13 cellular contexts compared by ENCODE assay signal in genomic region chr3:178967184-178967532, GRCh38.
A peak's percentile ranks its signal among the peaks of the same experiment; 100 is the strongest.
DNase-seq lines count a peak whose midpoint lies in the region; ATAC-seq and TF ChIP-seq lines count a peak whose summit lies in the region.
"Had no signal": no experiment of that assay in that cellular context is flagged by ENCODE, and none has a peak within 500 bp of the region (broad histone marks: within the 10 kb centered on the region; RNA-seq: fewer than 3 reads in every experiment).

No MANE protein-coding gene starts in this region.

- no peaks in the 10 kb centered on the region for H3K9me3 Mint-ChIP-seq in chondrocyte (ENCODE audit: low read depth)
- H3K9me3 Mint-ChIP-seq: activated CD4-positive, alpha-beta memory T cell treated with anti-CD3 and anti-CD28 coated beads for 36 hours had no signal

- DNase-seq in esophagus muscularis mucosa (ENCODE audit: extremely low spot score) (no peak), chondrocyte (ENCODE audit: low spot score) (no peak), retina (no peak)
- no peak for DNase-seq in stimulated activated CD8-positive, alpha-beta memory T cell treated with anti-CD3 and anti-CD28 coated beads, Interleukin-4, amount 100 ng/mL, for 48 hours
- DNase-seq in activated CD4-positive, alpha-beta T cell treated with anti-CD3 and anti-CD28 coated beads for 4 hours: no peak
- DNase-seq: activated CD4-positive, alpha-beta memory T cell treated with anti-CD3 and anti-CD28 coated beads for 36 hours; stimulated activated CD4-positive, alpha-beta T cell treated with anti-CD3 and anti-CD28 coated beads, Interleukin-1b, Interleukin-23, amount 100 ng/mL, for 48 hours; thyroid gland had no signal

- H3K4me2 ChIP-seq in BLaER1 treated with 17β-estradiol and CSF1 and Interleukin-3, amounts not matched to agents 10 nM and 100 nM: peak overlapping the region; percentile 59 to 96 (median 76)

- no peaks in the 10 kb centered on the region for H3K27me3 ChIP-seq in BLaER1 treated with 17β-estradiol and CSF1 and Interleukin-3, amounts not matched to agents 10 nM and 100 nM
- no peaks in the 10 kb centered on the region for H3K27me3 ChIP-seq in esophagus muscularis mucosa
- H3K27me3 ChIP-seq: ascending aorta, foreskin keratinocyte, thyroid gland had no signal

- H4K20me1 ChIP-seq in BLaER1 treated with 17β-estradiol and CSF1 and Interleukin-3, amounts not matched to agents 10 nM and 100 nM: no peaks in the 10 kb centered on the region

- intact Hi-C loops in esophagus muscularis mucosa (cut with DNase I): loop anchor here (5.0 kb wide), 1 partner anchor 530 kb away; no protein-coding TSS in a partner anchor

- peaks cover 27 to 40% (median 35%) of the 10 kb centered on the region in 10 experiments for H3K4me1 ChIP-seq in BLaER1 treated with 17β-estradiol and CSF1 and Interleukin-3, amounts not matched to agents 10 nM and 100 nM
- H3K4me1 ChIP-seq in esophagus muscularis mucosa: peaks cover 13 to 20% (median 14%) of the 10 kb centered on the region in 4 donors
- H3K4me1 ChIP-seq: ascending aorta had no signal

- TF ChIP-seq EP300 in esophagus muscularis mucosa (IDR thresholded peaks at IDR 0.05): no peak

- H3K36me3 Mint-ChIP-seq in chondrocyte (ENCODE audit: low read depth): peaks cover 2% of the 10 kb centered on the region
- H3K36me3 Mint-ChIP-seq: activated CD4-positive, alpha-beta memory T cell treated with anti-CD3 and anti-CD28 coated beads for 36 hours had no signal

- H3K4me3 Mint-ChIP-seq in chondrocyte (ENCODE audit: unreplicated experiment): no peak overlapping the region
- H3K4me3 Mint-ChIP-seq: activated CD4-positive, alpha-beta memory T cell treated with anti-CD3 and anti-CD28 coated beads for 36 hours had no signal

- peaks cover 2% of the 10 kb centered on the region for H3K27me3 Mint-ChIP-seq in chondrocyte (ENCODE audit: low read depth)
- H3K27me3 Mint-ChIP-seq: activated CD4-positive, alpha-beta memory T cell treated with anti-CD3 and anti-CD28 coated beads for 36 hours had no signal

- peak overlapping the region in 9 of 11 experiments; percentile 8 to 63 (median 51); a peak in 13 of 22 replicates for H3K27ac ChIP-seq in BLaER1 treated with 17β-estradiol and CSF1 and Interleukin-3, amounts not matched to agents 10 nM and 100 nM
- peak overlapping the region in 3 of 4 donors; percentile 10 to 58 (median 15) for H3K27ac ChIP-seq in esophagus muscularis mucosa (replicated peaks in 1 of 4)
- H3K27ac ChIP-seq: ascending aorta, foreskin keratinocyte, thyroid gland had no signal

- H3K9ac ChIP-seq in BLaER1 treated with 17β-estradiol and CSF1 and Interleukin-3, amounts not matched to agents 10 nM and 100 nM: peak overlapping the region; percentile 2 to 62 (median 52); a peak in 14 of 22 replicates

- ATAC-seq in GM21390 (IDR thresholded peaks at IDR 0.05; ENCODE audit: unreplicated experiment) (peak; percentile 25), HG03565 (IDR thresholded peaks at IDR 0.05; ENCODE audit: unreplicated experiment) (peak; percentile 16)

- H3K4me1 Mint-ChIP-seq in chondrocyte (ENCODE audit: low read depth): peaks cover 14% of the 10 kb centered on the region

- H3K4me3 ChIP-seq in BLaER1 treated with 17β-estradiol and CSF1 and Interleukin-3, amounts not matched to agents 10 nM and 100 nM: peak overlapping the region in 5 of 10 experiments; percentile 2 to 33 (median 24); a peak in 6 of 20 replicates
- peak overlapping the region in 2 of 4 donors; percentile 14 to 41 for H3K4me3 ChIP-seq in esophagus muscularis mucosa
- H3K4me3 ChIP-seq: thyroid gland had no signal

- 0 out of 22 replicates have a peak, but pooled peaks cover 0 to 3% (median 0%) of the 10 kb centered on the region in 11 experiments for H3K36me3 ChIP-seq in BLaER1 treated with 17β-estradiol and CSF1 and Interleukin-3, amounts not matched to agents 10 nM and 100 nM
- H3K36me3 ChIP-seq in esophagus muscularis mucosa: no peaks in the 10 kb centered on the region
- H3K36me3 ChIP-seq: ascending aorta, thyroid gland had no signal

- TF ChIP-seq CTCF in esophagus muscularis mucosa (IDR thresholded peaks at IDR 0.05) (no peak), chondrocyte (IDR thresholded peaks at IDR 0.05) (no peak)

- TF ChIP-seq POLR2A in esophagus muscularis mucosa (IDR thresholded peaks at IDR 0.05; ENCODE audit: low read depth): no peak

- 42% methylated on average over 1 of the region's 1 CpG for WGBS in esophagus muscularis mucosa

- no peaks in the 10 kb centered on the region for H3K9me3 ChIP-seq in BLaER1 treated with 17β-estradiol and CSF1 and Interleukin-3, amounts not matched to agents 10 nM and 100 nM (replicated peaks in 1 of 11)
- no peaks in the 10 kb centered on the region for H3K9me3 ChIP-seq in esophagus muscularis mucosa
- H3K9me3 ChIP-seq: ascending aorta, thyroid gland had no signal

- H3K27ac Mint-ChIP-seq in chondrocyte (ENCODE audit: unreplicated experiment): no peak overlapping the region
- H3K27ac Mint-ChIP-seq: activated CD4-positive, alpha-beta memory T cell treated with anti-CD3 and anti-CD28 coated beads for 36 hours had no signal
